ENCODE assay signal across 8 cellular contexts in the genomic region with DNA sequence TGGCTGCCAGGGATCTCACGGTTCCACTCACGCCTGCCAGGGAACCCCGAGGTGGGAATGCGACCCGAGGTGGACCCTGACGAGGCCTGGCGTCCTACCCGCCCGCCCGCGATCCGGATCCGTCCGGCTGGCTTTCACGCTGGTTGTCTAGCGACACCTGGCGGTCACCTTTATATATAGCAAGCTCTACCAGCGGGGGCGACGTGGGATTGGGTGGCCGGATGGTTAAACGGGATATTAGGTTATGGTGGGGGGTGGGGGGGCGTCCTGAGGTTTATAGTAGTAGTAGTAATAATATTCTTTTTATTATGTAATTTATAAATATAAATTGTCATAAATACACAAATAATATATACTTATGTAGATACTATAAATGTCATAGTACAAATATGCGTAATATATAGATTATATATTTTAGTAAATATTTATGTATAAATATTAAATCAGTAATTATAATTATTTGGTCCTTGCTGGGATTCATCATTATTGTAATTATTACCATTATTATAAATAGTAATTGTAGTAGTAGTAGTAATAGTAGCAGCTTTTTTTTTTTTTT.
DNase-seq lines count a peak whose midpoint lies in the region; ATAC-seq lines count a peak whose summit lies in the region.

No MANE protein-coding gene starts in this region.

- peak; percentile 53 for ATAC-seq in HG02870 (IDR thresholded peaks at IDR 0.05; ENCODE audit: unreplicated experiment)

- peaks cover 2% of the 10 kb centered on the region for H3K27me3 ChIP-seq in endocrine pancreas (ENCODE audit: control insufficient read depth, insufficient read depth, low read length)

- no peak overlapping the region for H3K4me3 ChIP-seq in endocrine pancreas (ENCODE audit: control insufficient read depth, insufficient read depth, low read length)

- in situ Hi-C loops in Caki2 (cut with HindIII; ENCODE audit: low pct_unique_long_range_greater_than_20kb, low sequenced_read_pairs), result no loop called here

- H3K36me3 ChIP-seq in endocrine pancreas (ENCODE audit: control insufficient read depth, insufficient read depth, low read length), result no peaks in the 10 kb centered on the region

- H3K9me3 ChIP-seq in endocrine pancreas (ENCODE audit: control insufficient read depth, low read length), result no peaks in the 10 kb centered on the region

- peaks cover 3% of the 10 kb centered on the region for H3K4me1 ChIP-seq in endocrine pancreas (ENCODE audit: control insufficient read depth, insufficient read depth, low read length)

- peak overlapping the region; percentile 26 for H3K9ac ChIP-seq in endocrine pancreas (ENCODE audit: control insufficient read depth, insufficient read depth, low read length)

- DNase-seq in Caki2 (ENCODE audit: low read depth) (peak; percentile 35), NOMO-1 treated with DMSO at 0.1 percent for 48 hours (lab: John Stamatoyannopoulos, UW; ENCODE audit: unreplicated experiment) (peak; percentile 39), mesenteric fat pad (ENCODE audit: low spot score) (peak; percentile 93), KG1 (lab: John Stamatoyannopoulos, UW) (no peak)
- DNase-seq in activated CD8-positive, alpha-beta memory T cell treated with anti-CD3 and anti-CD28 coated beads for 48 hours (ENCODE audit: low read depth in 2 of 3, low spot score in 2 of 3), result peak; percentile 44 to 68 (median 48)
- peak; percentile 42 for DNase-seq in stimulated activated CD8-positive, alpha-beta memory T cell treated with anti-CD3 and anti-CD28 coated beads, Interleukin-15, amount 100 ng/mL, for 24 hours (ENCODE audit: low read depth)
